1 cellular context compared by ENCODE assay signal in genomic region chr1:202857136-202857610, GRCh38.
A peak's percentile ranks its signal among the peaks of the same experiment; 100 is the strongest.
TF ChIP-seq lines count a peak whose summit lies in the region.

No MANE protein-coding gene starts in this region.

TF ChIP-seq in HepG2, 621 proteins besides CTCF, POLR2A, EP300 and RAD21 (continued from another document and continues in another):
- TF ChIP-seq ZNF710 (CRISPR knock-in tag; IDR thresholded peaks at IDR 0.05; ENCODE audit: borderline replicate concordance) (no peak), TEAD3 (CRISPR knock-in tag; optimal IDR thresholded peaks at IDR 0.05; ENCODE audit: borderline replicate concordance) (peak; percentile 45), ONECUT2 (CRISPR knock-in tag; IDR thresholded peaks at IDR 0.05) (no peak), ZNF7 (CRISPR knock-in tag; IDR thresholded peaks at IDR 0.05) (no peak), TRAFD1 (CRISPR knock-in tag; IDR thresholded peaks at IDR 0.05; ENCODE audit: borderline replicate concordance) (no peak), ZNF644 (CRISPR knock-in tag; IDR thresholded peaks at IDR 0.05; ENCODE audit: low read depth) (0 out of 2 replicates have a peak, but pooled peaks have one; percentile 35), ETS1 (CRISPR knock-in tag; IDR thresholded peaks at IDR 0.05) (no peak), ELK4 (CRISPR knock-in tag; IDR thresholded peaks at IDR 0.05; ENCODE audit: borderline replicate concordance) (no peak), ZNF468 (CRISPR knock-in tag; IDR thresholded peaks at IDR 0.05) (no peak), NR2F2 (IDR thresholded peaks at IDR 0.05; ENCODE audit: borderline replicate concordance, low read depth) (no peak), SMAD9 (CRISPR knock-in tag; IDR thresholded peaks at IDR 0.05) (no peak), CAMTA2 (CRISPR knock-in tag; IDR thresholded peaks at IDR 0.05; ENCODE audit: borderline replicate concordance) (no peak), ZNF329 (CRISPR knock-in tag; IDR thresholded peaks at IDR 0.05; ENCODE audit: low read depth) (no peak), ZNF678 (CRISPR knock-in tag; IDR thresholded peaks at IDR 0.05) (no peak), HNF4A (CRISPR knock-in tag; IDR thresholded peaks at IDR 0.05) (peak; percentile 91), ETV6 (CRISPR knock-in tag; conservative IDR thresholded peaks at IDR 0.05) (no peak), MED13 (CRISPR knock-in tag; IDR thresholded peaks at IDR 0.05) (no peak), ZSCAN31 (CRISPR knock-in tag; IDR thresholded peaks at IDR 0.05; ENCODE audit: low read depth) (no peak), ZFX (CRISPR knock-in tag; IDR thresholded peaks at IDR 0.05; ENCODE audit: low read depth) (peak; percentile 11; the same call in 1 of the 2 replicates), ZFP1 (CRISPR knock-in tag; IDR thresholded peaks at IDR 0.05) (no peak), NBN (conservative IDR thresholded peaks at IDR 0.05) (no peak), ZNF546 (CRISPR knock-in tag; conservative IDR thresholded peaks at IDR 0.05) (no peak), ZBTB21 (CRISPR knock-in tag; IDR thresholded peaks at IDR 0.05) (no peak), KLF16 (CRISPR knock-in tag; IDR thresholded peaks at IDR 0.05) (no peak; a peak in 1 of 4 replicates), ZNF776 (CRISPR knock-in tag; IDR thresholded peaks at IDR 0.05) (no peak), NCOA2 (CRISPR knock-in tag; IDR thresholded peaks at IDR 0.05) (0 out of 2 replicates have a peak, but pooled peaks have one; percentile 27), CCAR2 (optimal IDR thresholded peaks at IDR 0.05; ENCODE audit: low read depth, low read length) (no peak), ZNF124 (CRISPR knock-in tag; IDR thresholded peaks at IDR 0.05) (0 out of 2 replicates have a peak, but pooled peaks have one; percentile 35), ZNF44 (CRISPR knock-in tag; IDR thresholded peaks at IDR 0.05) (no peak), ZC3H4 (CRISPR knock-in tag; IDR thresholded peaks at IDR 0.05; ENCODE audit: borderline replicate concordance) (no peak), HHEX (CRISPR knock-in tag; IDR thresholded peaks at IDR 0.05) (no peak), HINFP (CRISPR knock-in tag; IDR thresholded peaks at IDR 0.05; ENCODE audit: low read depth) (no peak), PPARG (CRISPR knock-in tag; conservative IDR thresholded peaks at IDR 0.05) (peak; percentile 56), IRF2 (CRISPR knock-in tag; IDR thresholded peaks at IDR 0.05) (no peak), ZBTB44 (CRISPR knock-in tag; IDR thresholded peaks at IDR 0.05) (no peak), HMGA1 (CRISPR knock-in tag; conservative IDR thresholded peaks at IDR 0.05) (no peak)
- TF ChIP-seq, protein P1, sequence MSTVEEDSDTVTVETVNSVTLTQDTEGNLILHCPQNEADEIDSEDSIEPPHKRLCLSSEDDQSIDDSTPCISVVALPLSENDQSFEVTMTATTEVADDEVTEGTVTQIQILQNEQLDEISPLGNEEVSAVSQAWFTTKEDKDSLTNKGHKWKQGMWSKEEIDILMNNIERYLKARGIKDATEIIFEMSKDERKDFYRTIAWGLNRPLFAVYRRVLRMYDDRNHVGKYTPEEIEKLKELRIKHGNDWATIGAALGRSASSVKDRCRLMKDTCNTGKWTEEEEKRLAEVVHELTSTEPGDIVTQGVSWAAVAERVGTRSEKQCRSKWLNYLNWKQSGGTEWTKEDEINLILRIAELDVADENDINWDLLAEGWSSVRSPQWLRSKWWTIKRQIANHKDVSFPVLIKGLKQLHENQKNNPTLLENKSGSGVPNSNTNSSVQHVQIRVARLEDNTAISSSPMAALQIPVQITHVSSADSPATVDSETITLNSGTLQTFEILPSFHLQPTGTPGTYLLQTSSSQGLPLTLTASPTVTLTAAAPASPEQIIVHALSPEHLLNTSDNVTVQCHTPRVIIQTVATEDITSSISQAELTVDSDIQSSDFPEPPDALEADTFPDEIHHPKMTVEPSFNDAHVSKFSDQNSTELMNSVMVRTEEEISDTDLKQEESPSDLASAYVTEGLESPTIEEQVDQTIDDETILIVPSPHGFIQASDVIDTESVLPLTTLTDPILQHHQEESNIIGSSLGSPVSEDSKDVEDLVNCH (CRISPR knock-in tag; IDR thresholded peaks at IDR 0.05), result no peak
- TF ChIP-seq, protein P2, sequence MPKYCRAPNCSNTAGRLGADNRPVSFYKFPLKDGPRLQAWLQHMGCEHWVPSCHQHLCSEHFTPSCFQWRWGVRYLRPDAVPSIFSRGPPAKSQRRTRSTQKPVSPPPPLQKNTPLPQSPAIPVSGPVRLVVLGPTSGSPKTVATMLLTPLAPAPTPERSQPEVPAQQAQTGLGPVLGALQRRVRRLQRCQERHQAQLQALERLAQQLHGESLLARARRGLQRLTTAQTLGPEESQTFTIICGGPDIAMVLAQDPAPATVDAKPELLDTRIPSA (CRISPR knock-in tag; IDR thresholded peaks at IDR 0.05; ENCODE audit: borderline replicate concordance), result no peak
- TF ChIP-seq, protein P3, sequence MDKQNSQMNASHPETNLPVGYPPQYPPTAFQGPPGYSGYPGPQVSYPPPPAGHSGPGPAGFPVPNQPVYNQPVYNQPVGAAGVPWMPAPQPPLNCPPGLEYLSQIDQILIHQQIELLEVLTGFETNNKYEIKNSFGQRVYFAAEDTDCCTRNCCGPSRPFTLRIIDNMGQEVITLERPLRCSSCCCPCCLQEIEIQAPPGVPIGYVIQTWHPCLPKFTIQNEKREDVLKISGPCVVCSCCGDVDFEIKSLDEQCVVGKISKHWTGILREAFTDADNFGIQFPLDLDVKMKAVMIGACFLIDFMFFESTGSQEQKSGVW (CRISPR knock-in tag; IDR thresholded peaks at IDR 0.05; ENCODE audit: borderline replicate concordance), result no peak
- TF ChIP-seq, protein P4, sequence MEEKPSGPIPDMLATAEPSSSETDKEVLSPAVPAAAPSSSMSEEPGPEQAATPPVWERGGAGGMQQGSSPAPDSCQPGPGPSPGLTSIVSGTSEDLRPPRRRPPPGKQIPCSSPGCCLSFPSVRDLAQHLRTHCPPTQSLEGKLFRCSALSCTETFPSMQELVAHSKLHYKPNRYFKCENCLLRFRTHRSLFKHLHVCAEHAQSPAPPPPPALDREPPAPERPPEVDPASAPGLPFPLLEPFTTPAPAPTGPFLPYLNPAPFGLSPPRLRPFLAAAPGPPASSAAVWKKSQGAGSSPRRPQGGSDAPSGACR (CRISPR knock-in tag; IDR thresholded peaks at IDR 0.05), result no peak
- TF ChIP-seq, protein P5, sequence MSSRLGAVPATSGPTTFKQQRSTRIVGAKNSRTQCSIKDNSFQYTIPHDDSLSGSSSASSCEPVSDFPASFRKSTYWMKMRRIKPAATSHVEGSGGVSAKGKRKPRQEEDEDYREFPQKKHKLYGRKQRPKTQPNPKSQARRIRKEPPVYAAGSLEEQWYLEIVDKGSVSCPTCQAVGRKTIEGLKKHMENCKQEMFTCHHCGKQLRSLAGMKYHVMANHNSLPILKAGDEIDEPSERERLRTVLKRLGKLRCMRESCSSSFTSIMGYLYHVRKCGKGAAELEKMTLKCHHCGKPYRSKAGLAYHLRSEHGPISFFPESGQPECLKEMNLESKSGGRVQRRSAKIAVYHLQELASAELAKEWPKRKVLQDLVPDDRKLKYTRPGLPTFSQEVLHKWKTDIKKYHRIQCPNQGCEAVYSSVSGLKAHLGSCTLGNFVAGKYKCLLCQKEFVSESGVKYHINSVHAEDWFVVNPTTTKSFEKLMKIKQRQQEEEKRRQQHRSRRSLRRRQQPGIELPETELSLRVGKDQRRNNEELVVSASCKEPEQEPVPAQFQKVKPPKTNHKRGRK (CRISPR knock-in tag; IDR thresholded peaks at IDR 0.05), result no peak
- TF ChIP-seq, protein P6, sequence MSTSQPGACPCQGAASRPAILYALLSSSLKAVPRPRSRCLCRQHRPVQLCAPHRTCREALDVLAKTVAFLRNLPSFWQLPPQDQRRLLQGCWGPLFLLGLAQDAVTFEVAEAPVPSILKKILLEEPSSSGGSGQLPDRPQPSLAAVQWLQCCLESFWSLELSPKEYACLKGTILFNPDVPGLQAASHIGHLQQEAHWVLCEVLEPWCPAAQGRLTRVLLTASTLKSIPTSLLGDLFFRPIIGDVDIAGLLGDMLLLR (CRISPR knock-in tag; IDR thresholded peaks at IDR 0.05), result no peak
- TF ChIP-seq, protein P7, sequence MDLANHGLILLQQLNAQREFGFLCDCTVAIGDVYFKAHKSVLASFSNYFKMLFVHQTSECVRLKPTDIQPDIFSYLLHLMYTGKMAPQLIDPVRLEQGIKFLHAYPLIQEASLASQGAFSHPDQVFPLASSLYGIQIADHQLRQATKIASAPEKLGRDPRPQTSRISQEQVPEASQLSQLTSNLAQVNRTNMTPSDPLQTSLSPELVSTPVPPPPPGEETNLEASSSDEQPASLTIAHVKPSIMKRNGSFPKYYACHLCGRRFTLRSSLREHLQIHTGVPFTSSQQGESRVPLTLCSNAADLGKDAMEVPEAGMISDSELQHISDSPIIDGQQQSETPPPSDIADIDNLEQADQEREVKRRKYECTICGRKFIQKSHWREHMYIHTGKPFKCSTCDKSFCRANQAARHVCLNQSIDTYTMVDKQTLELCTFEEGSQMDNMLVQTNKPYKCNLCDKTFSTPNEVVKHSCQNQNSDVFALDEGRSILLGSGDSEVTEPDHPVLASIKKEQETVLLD (CRISPR knock-in tag; IDR thresholded peaks at IDR 0.05; ENCODE audit: low read depth), result no peak
- TF ChIP-seq, protein P8, sequence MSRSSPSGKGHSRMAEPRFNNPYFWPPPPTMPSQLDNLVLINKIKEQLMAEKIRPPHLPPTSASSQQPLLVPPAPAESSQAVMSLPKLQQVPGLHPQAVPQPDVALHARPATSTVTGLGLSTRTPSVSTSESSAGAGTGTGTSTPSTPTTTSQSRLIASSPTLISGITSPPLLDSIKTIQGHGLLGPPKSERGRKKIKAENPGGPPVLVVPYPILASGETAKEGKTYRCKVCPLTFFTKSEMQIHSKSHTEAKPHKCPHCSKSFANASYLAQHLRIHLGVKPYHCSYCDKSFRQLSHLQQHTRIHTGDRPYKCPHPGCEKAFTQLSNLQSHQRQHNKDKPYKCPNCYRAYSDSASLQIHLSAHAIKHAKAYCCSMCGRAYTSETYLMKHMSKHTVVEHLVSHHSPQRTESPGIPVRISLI (CRISPR knock-in tag; IDR thresholded peaks at IDR 0.05; ENCODE audit: borderline replicate concordance), result no peak
- TF ChIP-seq, protein P9, sequence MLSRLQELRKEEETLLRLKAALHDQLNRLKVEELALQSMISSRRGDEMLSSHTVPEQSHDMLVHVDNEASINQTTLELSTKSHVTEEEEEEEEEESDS (CRISPR knock-in tag; IDR thresholded peaks at IDR 0.05; ENCODE audit: borderline replicate concordance), result no peak
